ENCODE assay signal across 15 cellular contexts in genomic region chr16:9114842-9115241, GRCh38. TPM values are rescaled to one million over a fixed set of nuclear protein-coding genes. Genes with fewer than 3 reads are reported as not detected.
DNase-seq lines count a peak whose midpoint lies in the region; ATAC-seq and TF ChIP-seq lines count a peak whose summit lies in the region.
"Had no signal": no experiment of that assay in that cellular context is flagged by ENCODE, and none has a peak within 500 bp of the region (broad histone marks: within the 10 kb centered on the region; RNA-seq: fewer than 3 reads in every experiment).

No MANE protein-coding gene starts in this region.

- H3K79me2 ChIP-seq in smooth muscle cell (ENCODE audit: low read depth): peaks cover 100% of the 10 kb centered on the region

- no peaks in the 10 kb centered on the region for H3K27me3 ChIP-seq in smooth muscle cell (ENCODE audit: low read depth)
- H3K27me3 ChIP-seq in BE2C: no peaks in the 10 kb centered on the region
- H3K27me3 ChIP-seq: SJCRH30, stomach had no signal

- no peak overlapping the region for H2AFZ ChIP-seq in smooth muscle cell (ENCODE audit: low read depth)

- peaks cover 41% of the 10 kb centered on the region for H3F3A ChIP-seq in smooth muscle cell (ENCODE audit: low read depth)

- H3K9me3 Mint-ChIP-seq in activated naive CD4-positive, alpha-beta T cell treated with anti-CD3 and anti-CD28 coated beads, Interleukin-2, amount 50 U/mL, for 72 hours: no peaks in the 10 kb centered on the region
- H3K9me3 Mint-ChIP-seq in activated T-helper 2 cell treated with anti-CD3 and anti-CD28 coated beads, Interferon-gamma antibody, Interleukin-2, Interleukin-4, amounts not matched to agents 10 μg/mL and 5 μg/mL and 100 μg/mL, durations not matched to agents 14 hours and 24 hours and 36 hours: no peaks in the 10 kb centered on the region

- H3K4me1 ChIP-seq in smooth muscle cell (ENCODE audit: low read depth) (peaks cover 24% of the 10 kb centered on the region), BE2C (peaks cover 18% of the 10 kb centered on the region)
- H3K4me1 ChIP-seq: SJCRH30 had no signal

- WGBS in smooth muscle cell (ENCODE audit: low lambda C conversion rate): 91% methylated on average over 3 of the region's 3 CpGs

- H3K36me3 ChIP-seq in smooth muscle cell (ENCODE audit: low read depth): no peaks in the 10 kb centered on the region
- peaks cover 77% of the 10 kb centered on the region for H3K36me3 ChIP-seq in BE2C

- peak overlapping the region; percentile 22 for H3K4me2 ChIP-seq in smooth muscle cell

- DNase-seq in activated naive CD4-positive, alpha-beta T cell treated with anti-CD3 and anti-CD28 coated beads, Interleukin-2, amount 50 U/mL, for 72 hours (ENCODE audit: low spot score in 2 of 2): no peak
- DNase-seq in activated naive CD4-positive, alpha-beta T cell (lab: John Stamatoyannopoulos, UW): no peak
- DNase-seq in activated T-helper 2 cell treated with anti-CD3 and anti-CD28 coated beads, Interferon-gamma antibody, Interleukin-2, Interleukin-4, amounts not matched to agents 10 μg/mL and 5 μg/mL and 100 μg/mL, durations not matched to agents 14 hours and 24 hours and 36 hours (ENCODE audit: low spot score): no peak
- DNase-seq in smooth muscle cell (lab: John Stamatoyannopoulos, UW; ENCODE audit: unreplicated experiment) (no peak), BE2C (no peak), CD1c-positive myeloid dendritic cell (ENCODE audit: extremely low spot score) (no peak), RPMI8226 (no peak)
- DNase-seq: DMS79; NCI-H1048; NCI-H2171; NK-92 treated with Interleukin-12 subunit alpha and Interleukin-12 subunit beta, amount 100 ng/mL, for 24 hours; SJCRH30; stomach had no signal

- intact Hi-C loops in activated T-helper 2 cell treated with anti-CD3 and anti-CD28 coated beads, Interferon-gamma antibody, Interleukin-2, Interleukin-4, amounts not matched to agents 10 μg/mL and 5 μg/mL and 100 μg/mL, durations not matched to agents 14 hours and 24 hours and 36 hours (cut with micrococcal nuclease): no loop called here

- no peak for ATAC-seq in activated naive CD4-positive, alpha-beta T cell treated with anti-CD3 and anti-CD28 coated beads, Interleukin-2, amount 50 U/mL, for 72 hours
- ATAC-seq in esophagus mucosa: peak; percentile 37

- TF ChIP-seq CTCF in smooth muscle cell (IDR thresholded peaks at IDR 0.05; ENCODE audit: borderline replicate concordance, insufficient read depth, poor library complexity, severe bottlenecking) (no peak), BE2C (IDR thresholded peaks at IDR 0.05; ENCODE audit: low read depth, low read length) (no peak)

- H3K9ac ChIP-seq in smooth muscle cell (ENCODE audit: low read depth): no peak overlapping the region

- H3K27ac ChIP-seq in smooth muscle cell (ENCODE audit: low read depth): peak overlapping the region; percentile 90
- H3K27ac ChIP-seq: SJCRH30 had no signal

- peaks cover 50% of the 10 kb centered on the region for H3K4me1 Mint-ChIP-seq in activated T-helper 2 cell treated with anti-CD3 and anti-CD28 coated beads, Interferon-gamma antibody, Interleukin-2, Interleukin-4, amounts not matched to agents 10 μg/mL and 5 μg/mL and 100 μg/mL, durations not matched to agents 14 hours and 24 hours and 36 hours (ENCODE audit: low read depth)

- H3K9me3 ChIP-seq in smooth muscle cell (replicated peaks; ENCODE audit: low read depth): no peaks in the 10 kb centered on the region
- no peaks in the 10 kb centered on the region; the same call in 1 of the 2 replicates for H3K9me3 ChIP-seq in BE2C
- H3K9me3 ChIP-seq: SJCRH30, stomach had no signal

- peaks cover 0 to 47% of the 10 kb centered on the region in 2 donors for H3K36me3 Mint-ChIP-seq in activated naive CD4-positive, alpha-beta T cell treated with anti-CD3 and anti-CD28 coated beads, Interleukin-2, amount 50 U/mL, for 72 hours
- peaks cover 88% of the 10 kb centered on the region for H3K36me3 Mint-ChIP-seq in activated T-helper 2 cell treated with anti-CD3 and anti-CD28 coated beads, Interferon-gamma antibody, Interleukin-2, Interleukin-4, amounts not matched to agents 10 μg/mL and 5 μg/mL and 100 μg/mL, durations not matched to agents 14 hours and 24 hours and 36 hours (ENCODE audit: low read depth)

- peak overlapping the region; percentile 72 to 92 for H3K27ac Mint-ChIP-seq in activated naive CD4-positive, alpha-beta T cell treated with anti-CD3 and anti-CD28 coated beads, Interleukin-2, amount 50 U/mL, for 72 hours
- H3K27ac Mint-ChIP-seq in activated T-helper 2 cell treated with anti-CD3 and anti-CD28 coated beads, Interferon-gamma antibody, Interleukin-2, Interleukin-4, amounts not matched to agents 10 μg/mL and 5 μg/mL and 100 μg/mL, durations not matched to agents 14 hours and 24 hours and 36 hours: peak overlapping the region; percentile 14

- H3K4me3 Mint-ChIP-seq in activated T-helper 2 cell treated with anti-CD3 and anti-CD28 coated beads, Interferon-gamma antibody, Interleukin-2, Interleukin-4, amounts not matched to agents 10 μg/mL and 5 μg/mL and 100 μg/mL, durations not matched to agents 14 hours and 24 hours and 36 hours (ENCODE audit: low read depth): no peak overlapping the region

- no peaks in the 10 kb centered on the region for H3K27me3 Mint-ChIP-seq in activated T-helper 2 cell treated with anti-CD3 and anti-CD28 coated beads, Interferon-gamma antibody, Interleukin-2, Interleukin-4, amounts not matched to agents 10 μg/mL and 5 μg/mL and 100 μg/mL, durations not matched to agents 14 hours and 24 hours and 36 hours (ENCODE audit: low read depth)

- peaks cover 100% of the 10 kb centered on the region for H4K20me1 ChIP-seq in smooth muscle cell (ENCODE audit: low read depth)

- H3K4me3 ChIP-seq in smooth muscle cell: no peak overlapping the region
- no peak overlapping the region for H3K4me3 ChIP-seq in BE2C (ENCODE audit: low read depth, low read length)
- H3K4me3 ChIP-seq: SJCRH30, skin epidermis, stomach had no signal

RNA-seq across cellular contexts. Expression of gene HAPSTR1, which starts 23.4 kb away (rescaled TPM):
- 10 to 100 TPM; 48.9 to 52.7 TPM for total RNA-seq in activated naive CD4-positive, alpha-beta T cell treated with anti-CD3 and anti-CD28 coated beads, Interleukin-2, amount 50 U/mL, for 72 hours
- total RNA-seq in activated T-helper 2 cell treated with anti-CD3 and anti-CD28 coated beads, Interferon-gamma antibody, Interleukin-2, Interleukin-4, amounts not matched to agents 10 μg/mL and 5 μg/mL and 100 μg/mL, durations not matched to agents 14 hours and 24 hours and 36 hours: 54.5 and 54.9 TPM in 2 replicates
- total RNA-seq in esophagus mucosa (50.1 TPM), smooth muscle cell (77.5 and 86.7 TPM in 2 replicates)
- 26.7 and 29.1 TPM in 2 replicates for polyA plus RNA-seq in smooth muscle cell
- 34.2 TPM for polyA plus RNA-seq in BE2C (2012; ENCODE audit: insufficient read depth, insufficient read length, low read depth)
